Comparison of ENCODE assay signal across 8 cellular contexts in genomic region chr22:50545522-50546325, GRCh38. TPM values are rescaled to one million over a fixed set of nuclear protein-coding genes. Genes with fewer than 3 reads are reported as not detected.
A peak's percentile ranks its signal among the peaks of the same experiment; 100 is the strongest.
DNase-seq lines count a peak whose midpoint lies in the region; ATAC-seq and TF ChIP-seq lines count a peak whose summit lies in the region.

TSS of gene KLHDC7B (plus strand) at chr22:50545899. CDS start at chr22:50546244, 345 bp downstream.

- no peaks in the 10 kb centered on the region for H3K79me1 ChIP-seq in IMR-90 (ENCODE audit: low read depth in 1 of 2, low read length in 2 of 2)

- H2AK5ac ChIP-seq in IMR-90 (ENCODE audit: low read depth, low read length), result peak within 1 kb of the TSS; percentile 58; the same call in 1 of the 2 replicates

- H4K20me1 ChIP-seq in IMR-90 (ENCODE audit: insufficient read depth, low read length), result no peaks in the 10 kb centered on the region

- peak within 1 kb of the TSS; percentile 70 to 84 (median 77) for H3K4me3 Mint-ChIP-seq in CD4-positive, CD25-positive, alpha-beta regulatory T cell
- H3K4me3 Mint-ChIP-seq in activated naive CD8-positive, alpha-beta T cell treated with anti-CD3 and anti-CD28 coated beads for 36 hours, result peak within 1 kb of the TSS; percentile 62

- H3K23ac ChIP-seq in IMR-90 (ENCODE audit: low read depth, low read length), result peak within 1 kb of the TSS; percentile 37; the same call in 1 of the 2 replicates

- BruUV-seq in IMR-90 (replicated peaks; lab: Mats Ljungman, UMichigan), result no TSS peak

- DNase-seq in CD4-positive, CD25-positive, alpha-beta regulatory T cell, result no peak
- peak; percentile 35 for DNase-seq in IMR-90
- peak; percentile 53 for DNase-seq in activated naive CD8-positive, alpha-beta T cell treated with anti-CD3 and anti-CD28 coated beads for 36 hours
- no peak for DNase-seq in gastrocnemius medialis
- no peak for DNase-seq in stimulated activated CD4-positive, alpha-beta T cell treated with anti-CD3 and anti-CD28 coated beads, Interleukin-4, amount 100 ng/mL, for 1 hour
- no peak for DNase-seq in HK-2 (ENCODE audit: unreplicated experiment)

- no peaks in the 10 kb centered on the region for H3K9me3 ChIP-seq in CD4-positive, CD25-positive, alpha-beta regulatory T cell (ENCODE audit: control insufficient read depth in 2 of 2, low read length in 2 of 2)
- H3K9me3 ChIP-seq in IMR-90 (ENCODE audit: control insufficient read depth, insufficient read depth, low read length), result no peaks in the 10 kb centered on the region
- H3K9me3 ChIP-seq in mucosa of rectum (ENCODE audit: control insufficient read depth in 2 of 2, low read length in 2 of 2), result no peaks in the 10 kb centered on the region
- no peaks in the 10 kb centered on the region for H3K9me3 ChIP-seq in gastrocnemius medialis

- TF ChIP-seq CTCF in IMR-90 (conservative IDR thresholded peaks at IDR 0.05; ENCODE audit: low read depth, low read length) (peak; percentile 10; the same call in 1 of the 2 replicates), gastrocnemius medialis (IDR thresholded peaks at IDR 0.05 in 4 of 5, conservative IDR thresholded peaks at IDR 0.05 in 1 of 5) (no peak)

- peak within 1 kb of the TSS; percentile 31; the same call in 1 of the 2 replicates for H4K91ac ChIP-seq in IMR-90 (ENCODE audit: insufficient read depth, low read depth, low read length)

- peaks cover 7 to 57% (median 28%) of the 10 kb centered on the region in 4 donors for H3K4me1 Mint-ChIP-seq in CD4-positive, CD25-positive, alpha-beta regulatory T cell
- H3K4me1 Mint-ChIP-seq in activated naive CD8-positive, alpha-beta T cell treated with anti-CD3 and anti-CD28 coated beads for 36 hours, result peaks cover 56% of the 10 kb centered on the region

- peak within 1 kb of the TSS; percentile 83 for H3K27ac ChIP-seq in CD4-positive, CD25-positive, alpha-beta regulatory T cell (ENCODE audit: insufficient read depth, low read length, poor library complexity, severe bottlenecking)
- H3K27ac ChIP-seq in IMR-90 (ENCODE audit: insufficient read depth, low read length) (no peak within 1 kb of the TSS), mucosa of rectum (ENCODE audit: low read depth in 2 of 2, low read length in 2 of 2) (peak within 1 kb of the TSS; percentile 45 to 65), gastrocnemius medialis (no peak within 1 kb of the TSS)

- H3K14ac ChIP-seq in IMR-90 (replicated peaks; ENCODE audit: low read depth, low read length), result no peak within 1 kb of the TSS

- CTCF ChIA-PET in IMR-90 (lab: Yijun Ruan, JAX), result interaction anchor here (0.6 kb wide), 1 partner anchor 11 kb away, joined by 3 read pairs; no protein-coding TSS in a partner anchor

- H3K36me3 ChIP-seq in CD4-positive, CD25-positive, alpha-beta regulatory T cell (ENCODE audit: control insufficient read depth, insufficient read depth, low read length), result no peaks in the 10 kb centered on the region
- H3K36me3 ChIP-seq in IMR-90 (ENCODE audit: control insufficient read depth, insufficient read depth, low read length), result no peaks in the 10 kb centered on the region
- H3K36me3 ChIP-seq in mucosa of rectum (ENCODE audit: control insufficient read depth in 2 of 2, insufficient read depth in 2 of 2, low read length in 2 of 2), result no peaks in the 10 kb centered on the region
- H3K36me3 ChIP-seq in gastrocnemius medialis, result no peaks in the 10 kb centered on the region

- WGBS in IMR-90 (ENCODE audit: extremely low coverage in 2 of 2, insufficient read length in 1 of 2), 2 experiments, result 20% methylated on average over 2 of the region's 10 CpGs; no CpG with 5 or more reads in 1 of the 2 experiments

- no peak within 1 kb of the TSS for H3K56ac ChIP-seq in IMR-90 (ENCODE audit: extremely low read depth, insufficient read depth, low read length)

- TF ChIP-seq RAD21 in IMR-90 (IDR thresholded peaks at IDR 0.05; ENCODE audit: low read length), result no peak

- dilution Hi-C loops in IMR-90 (cut with HindIII; ENCODE audit: low sequenced_read_pairs, unreplicated experiment), result no loop called here

- H3K4ac ChIP-seq in IMR-90 (ENCODE audit: low read depth, low read length), result peak within 1 kb of the TSS; percentile 65; the same call in 1 of the 2 replicates

- peak within 1 kb of the TSS; percentile 47; the same call in 1 of the 3 replicates for H2BK15ac ChIP-seq in IMR-90 (ENCODE audit: low read depth, low read length)

- no peak within 1 kb of the TSS for H2BK5ac ChIP-seq in IMR-90 (ENCODE audit: low read depth, low read length, poor library complexity, severe bottlenecking)

- H3K9me1 ChIP-seq in IMR-90 (ENCODE audit: insufficient read depth, low read length), result 0 out of 2 replicates have a peak, but pooled peaks cover 2% of the 10 kb centered on the region

- H3K4me3 ChIP-seq in CD4-positive, CD25-positive, alpha-beta regulatory T cell (ENCODE audit: low read depth, low read length), result peak within 1 kb of the TSS; percentile 63
- H3K4me3 ChIP-seq in IMR-90 (ENCODE audit: insufficient read depth, low read depth, low read length) (no peak within 1 kb of the TSS), mucosa of rectum (ENCODE audit: low read length in 2 of 2) (no peak within 1 kb of the TSS), gastrocnemius medialis (no peak within 1 kb of the TSS)

- H2BK120ac ChIP-seq in IMR-90 (ENCODE audit: low read depth, low read length), result peak within 1 kb of the TSS; percentile 45; the same call in 1 of the 2 replicates

- H3K4me1 ChIP-seq in CD4-positive, CD25-positive, alpha-beta regulatory T cell (ENCODE audit: control insufficient read depth, insufficient read depth, low read length, poor library complexity, severe bottlenecking), result peaks cover 52% of the 10 kb centered on the region
- peaks cover 2% of the 10 kb centered on the region for H3K4me1 ChIP-seq in IMR-90 (ENCODE audit: control insufficient read depth, insufficient read depth, low read length)
- H3K4me1 ChIP-seq in mucosa of rectum (ENCODE audit: control insufficient read depth in 2 of 2, insufficient read depth in 2 of 2, low read length in 2 of 2), result peaks cover 8 to 14% of the 10 kb centered on the region in 2 donors
- H3K4me1 ChIP-seq in gastrocnemius medialis, result peaks cover 9 to 13% of the 10 kb centered on the region in 2 donors

- H3K9me3 Mint-ChIP-seq in CD4-positive, CD25-positive, alpha-beta regulatory T cell, result no peaks in the 10 kb centered on the region
- peaks cover 4% of the 10 kb centered on the region for H3K9me3 Mint-ChIP-seq in activated naive CD8-positive, alpha-beta T cell treated with anti-CD3 and anti-CD28 coated beads for 36 hours

- H4K5ac ChIP-seq in IMR-90 (ENCODE audit: low read depth, low read length), result no peak within 1 kb of the TSS; the same call in 1 of the 2 replicates

- no peak for TF ChIP-seq POLR2A in IMR-90 (IDR thresholded peaks at IDR 0.05; ENCODE audit: low read depth, low read length)
- no peak for TF ChIP-seq POLR2A in gastrocnemius medialis (IDR thresholded peaks at IDR 0.05)

- peak within 1 kb of the TSS; percentile 73 to 96 (median 78) for H3K27ac Mint-ChIP-seq in CD4-positive, CD25-positive, alpha-beta regulatory T cell
- peak within 1 kb of the TSS; percentile 89 for H3K27ac Mint-ChIP-seq in activated naive CD8-positive, alpha-beta T cell treated with anti-CD3 and anti-CD28 coated beads for 36 hours

- H4K8ac ChIP-seq in IMR-90 (ENCODE audit: low read depth in 2 of 2, low read length in 2 of 2), result peak within 1 kb of the TSS in 1 of 2 experiments; percentile 42; a peak in 1 of 4 replicates

- H2BK20ac ChIP-seq in IMR-90 (ENCODE audit: low read depth, low read length), result 0 out of 2 replicates have a peak within 1 kb of the TSS, but pooled peaks have one; percentile 16

- intact Hi-C loops in IMR-90 (cut with micrococcal nuclease), result no loop called here
- intact Hi-C loops in gastrocnemius medialis (cut with DNase I; ENCODE audit: low total_unique reads), result no loop called here

- H2AK9ac ChIP-seq in IMR-90 (replicated peaks; ENCODE audit: low read depth, low read length, poor library complexity), result peak within 1 kb of the TSS; percentile 68

- ATAC-seq in CD4-positive, CD25-positive, alpha-beta regulatory T cell (ENCODE audit: low read depth in 2 of 2), result no peak
- ATAC-seq in IMR-90 (ENCODE audit: low read depth), result peak; percentile 30; the same call in 1 of the 2 replicates
- ATAC-seq in gastrocnemius medialis, result no peak
- ATAC-seq in HG02885 (IDR thresholded peaks at IDR 0.05; ENCODE audit: poor library complexity, unreplicated experiment), result no peak

- no peaks in the 10 kb centered on the region for H3K27me3 Mint-ChIP-seq in CD4-positive, CD25-positive, alpha-beta regulatory T cell
- no peaks in the 10 kb centered on the region for H3K27me3 Mint-ChIP-seq in activated naive CD8-positive, alpha-beta T cell treated with anti-CD3 and anti-CD28 coated beads for 36 hours

- no peak within 1 kb of the TSS for H3K9ac ChIP-seq in IMR-90 (ENCODE audit: low read depth, low read length)
- H3K9ac ChIP-seq in mucosa of rectum (ENCODE audit: low read depth in 1 of 2, low read length in 2 of 2), result peak within 1 kb of the TSS; percentile 32 to 71

- in situ Hi-C loops in IMR-90 (cut with MboI; ENCODE audit: low sequenced_read_pairs) (no loop called here), gastrocnemius medialis (cut with MboI; ENCODE audit: low sequenced_read_pairs in 4 of 4) (no loop called here)

- H2AFZ ChIP-seq in IMR-90 (replicated peaks; ENCODE audit: low read length, poor library complexity), result peak within 1 kb of the TSS; percentile 25

- H3K18ac ChIP-seq in IMR-90 (ENCODE audit: low read depth, low read length), result no peak within 1 kb of the TSS; the same call in 1 of the 2 replicates

- no peak within 1 kb of the TSS for H3K4me2 ChIP-seq in IMR-90 (ENCODE audit: low read depth, low read length)

- no peaks in the 10 kb centered on the region for H3K27me3 ChIP-seq in CD4-positive, CD25-positive, alpha-beta regulatory T cell (ENCODE audit: control insufficient read depth, insufficient read depth, low read length)
- H3K27me3 ChIP-seq in IMR-90 (ENCODE audit: control insufficient read depth, insufficient read depth, low read length), result peaks cover 57% of the 10 kb centered on the region
- peaks cover 10 to 13% of the 10 kb centered on the region in 2 donors for H3K27me3 ChIP-seq in mucosa of rectum (ENCODE audit: control insufficient read depth in 2 of 2, insufficient read depth in 2 of 2, low read length in 2 of 2)
- H3K27me3 ChIP-seq in gastrocnemius medialis, result peaks cover 33 to 54% (median 53%) of the 10 kb centered on the region in 3 donors

- H3K36me3 Mint-ChIP-seq in CD4-positive, CD25-positive, alpha-beta regulatory T cell, result no peaks in the 10 kb centered on the region
- peaks cover 26% of the 10 kb centered on the region for H3K36me3 Mint-ChIP-seq in activated naive CD8-positive, alpha-beta T cell treated with anti-CD3 and anti-CD28 coated beads for 36 hours

- POLR2A ChIA-PET in IMR-90 (lab: Charles Lee; ENCODE audit: unreplicated experiment), result no interaction called here

RNA-seq across cellular contexts. Expression of gene KLHDC7B, which starts in this region (rescaled TPM):
- 5.9 TPM for total RNA-seq in CD4-positive, CD25-positive, alpha-beta regulatory T cell
- 10 to 100 TPM in 1 of 4 donors, 1 to 10 TPM in 3; 5.6 to 11.7 (median 8.4) TPM for polyA plus RNA-seq in CD4-positive, CD25-positive, alpha-beta regulatory T cell
- total RNA-seq in IMR-90 (2012; rRNA removed) (not detected in 2 replicates), gastrocnemius medialis (not detected)
- 0.03 and 0.05 TPM in 2 replicates for polyA plus RNA-seq in IMR-90 (2012; rRNA removed)
- 0.05 TPM in 1 of 2 replicates, not detected in the other for polyA plus RNA-seq in IMR-90 (2012; cell fraction: cytosol; rRNA removed)
- polyA plus RNA-seq in IMR-90 (2012; cell fraction: nucleus; rRNA removed; ENCODE audit: low replicate concordance), result 0.07 and 0.18 TPM in 2 replicates
- 10 to 100 TPM; 15.1 to 15.9 TPM for total RNA-seq in activated naive CD8-positive, alpha-beta T cell treated with anti-CD3 and anti-CD28 coated beads for 36 hours

Comparison
In these comparisons a context has a peak if more than half of its experiments do, and no peak if none do; other contexts are left out.
1. Peak in DNase-seq and ATAC-seq in IMR-90; RNA of the gene not detected or under 1 TPM.
2. H3K27ac ChIP-seq: peak in CD4-positive, CD25-positive, alpha-beta regulatory T cell (single experiment) and mucosa of rectum (2 of 2); none in IMR-90 (single experiment) and gastrocnemius medialis (0 of 4).